Comparison of ENCODE assay signal across 23 cellular contexts in genomic region chr14:61677469-61677868, GRCh38.
"Had no signal": no experiment of that assay in that cellular context is flagged by ENCODE, and none has a peak within 500 bp of the region (broad histone marks: within the 10 kb centered on the region; RNA-seq: fewer than 3 reads in every experiment).

No MANE protein-coding gene starts in this region.

- H3K27me3 ChIP-seq: breast epithelium, esophagus muscularis mucosa, heart right ventricle, pancreas, suprapubic skin, tibial artery had no signal

- H3K9me3 ChIP-seq: breast epithelium, esophagus muscularis mucosa, heart right ventricle, pancreas, prostate gland, suprapubic skin, tibial artery had no signal

- ATAC-seq: activated CD8-positive, alpha-beta T cell treated with anti-CD3 and anti-CD28 coated beads for 36 hours; activated T-cell treated with anti-CD3 and anti-CD28 coated beads, Interleukin-2, amount 50 U/mL, for 4 hours; activated T-helper 17 cell treated with anti-CD3 and anti-CD28 coated beads, Interleukin-2, amount 50 U/mL, for 72 hours; heart right ventricle; pancreas; sciatic nerve had no signal

- H3K36me3 ChIP-seq: breast epithelium, esophagus muscularis mucosa, heart right ventricle, pancreas, prostate gland, suprapubic skin, tibial artery had no signal

- H3K27ac ChIP-seq: breast epithelium, esophagus muscularis mucosa, heart right ventricle, pancreas, prostate gland, skin epidermis, suprapubic skin, tibial artery had no signal

- FAIRE-seq: pancreas had no signal

- H3K4me3 ChIP-seq: breast epithelium, esophagus muscularis mucosa, heart right ventricle, pancreas, prostate gland, skin epidermis, suprapubic skin, tibial artery had no signal

- H3K4me1 ChIP-seq: breast epithelium, esophagus muscularis mucosa, pancreas, prostate gland, suprapubic skin, tibial artery had no signal

- DNase-seq: activated B cell treated with CpG ODN at 0.5 μM for 24 hours; activated CD4-positive, alpha-beta T cell treated with anti-CD3 and anti-CD28 coated beads, Interleukin-2, amount 50 U/mL, for 1 hour; activated CD8-positive, alpha-beta T cell treated with anti-CD3 and anti-CD28 coated beads for 36 hours; activated gamma-delta T cell treated with Interleukin-2 at 50 U/mL for 16 hours; activated naive CD4-positive, alpha-beta T cell treated with anti-CD3 and anti-CD28 coated beads, Interleukin-2, amount 50 U/mL, for 16 hours; activated T-cell treated with anti-CD3 and anti-CD28 coated beads, Interleukin-2, amount 50 U/mL, for 4 hours; central memory CD4-positive, alpha-beta T cell; foreskin melanocyte; heart right ventricle; naive B cell; nucleus accumbens; pancreas; retina; stimulated activated CD4-positive, alpha-beta T cell treated with anti-CD3 and anti-CD28 coated beads, Interleukin-1b, Interleukin-23, amount 100 ng/mL, for 48 hours; stimulated activated naive CD4-positive, alpha-beta T cell; tibial artery had no signal
